ENCODE assay signal across 27 cellular contexts in genomic region chr3:58946875-58947274, GRCh38.
"Had no signal": no experiment of that assay in that cellular context is flagged by ENCODE, and none has a peak within 500 bp of the region (broad histone marks: within the 10 kb centered on the region; RNA-seq: fewer than 3 reads in every experiment).

No MANE protein-coding gene starts in this region.

- H3K36me3 ChIP-seq: ascending aorta, breast epithelium, cardiac muscle cell, colonic mucosa, esophagus squamous epithelium, gastroesophageal sphincter had no signal

- H3K27ac ChIP-seq: ascending aorta, breast epithelium, cardiac muscle cell, colonic mucosa, epithelial cell of prostate, esophagus squamous epithelium, gastroesophageal sphincter had no signal

- ATAC-seq: activated CD4-positive, alpha-beta T cell treated with anti-CD3 and anti-CD28 coated beads for 36 hours; activated CD8-positive, alpha-beta memory T cell treated with anti-CD3 and anti-CD28 coated beads, Interleukin-2, amount 10 ng/mL, durations not matched to agents 7 days and 5 days; activated CD8-positive, alpha-beta T cell treated with anti-CD3 and anti-CD28 coated beads, Interleukin-2, amount 10 ng/mL, durations not matched to agents 7 days and 5 days; activated naive CD4-positive, alpha-beta T cell treated with anti-CD3 and anti-CD28 coated beads, Interleukin-2, amount 50 U/mL, for 72 hours; gastroesophageal sphincter had no signal

- DNase-seq: activated CD4-positive, alpha-beta memory T cell treated with anti-CD3 and anti-CD28 coated beads for 36 hours; activated CD4-positive, alpha-beta T cell treated with anti-CD3 and anti-CD28 coated beads for 36 hours; activated CD4-positive, alpha-beta T cell treated with anti-CD3 and anti-CD28 coated beads, Interleukin-2, amount 10 ng/mL, durations not matched to agents 24 days and 14 days; activated CD4-positive, CD25-positive, alpha-beta regulatory T cell; activated CD4-positive, CD25-positive, alpha-beta regulatory T cell treated with anti-CD3 and anti-CD28 coated beads, Interleukin-2, amount 50 U/mL, for 72 hours; activated CD8-positive, alpha-beta memory T cell treated with anti-CD3 and anti-CD28 coated beads, Interleukin-2, amount 10 ng/mL, durations not matched to agents 7 days and 5 days; activated CD8-positive, alpha-beta memory T cell treated with anti-CD3 and anti-CD28 coated beads, Interleukin-2, amount 50 U/mL, for 4 hours; activated CD8-positive, alpha-beta T cell treated with anti-CD3 and anti-CD28 coated beads, Interleukin-2, amount 10 ng/mL, durations not matched to agents 7 days and 5 days; activated gamma-delta T cell; activated naive CD4-positive, alpha-beta T cell; activated naive CD4-positive, alpha-beta T cell treated with anti-CD3 and anti-CD28 coated beads, Interleukin-2, amount 10 ng/mL, durations not matched to agents 7 days and 5 days; activated naive CD8-positive, alpha-beta T cell treated with anti-CD3 and anti-CD28 coated beads, Interleukin-2, amount 10 ng/mL, durations not matched to agents 7 days and 5 days; activated T-cell treated with anti-CD3 and anti-CD28 coated beads, Interleukin-2, amount 50 U/mL, for 1 hour; activated T-cell treated with anti-CD3 and anti-CD28 coated beads, Interleukin-2, amount 50 U/mL, for 48 hours; central memory CD4-positive, alpha-beta T cell; cerebellar nuclear complex; colonic mucosa; effector CD8-positive, alpha-beta T cell; esophagus squamous epithelium; foreskin melanocyte; T-helper 2 cell had no signal

- H3K4me1 ChIP-seq: ascending aorta, breast epithelium, colonic mucosa, esophagus squamous epithelium, gastroesophageal sphincter had no signal

- H3K9me3 ChIP-seq: ascending aorta, breast epithelium, colonic mucosa, esophagus squamous epithelium had no signal

- H3K27me3 ChIP-seq: ascending aorta, breast epithelium, cardiac muscle cell, colonic mucosa, esophagus squamous epithelium, gastroesophageal sphincter had no signal

- H3K4me3 ChIP-seq: ascending aorta, breast epithelium, cardiac muscle cell, colonic mucosa, esophagus squamous epithelium, gastroesophageal sphincter had no signal
